In genomic region chr1:59569198-59569597, GRCh38 we compare ENCODE assay signal across 17 cellular contexts.
"Had no signal": no experiment of that assay in that cellular context is flagged by ENCODE, and none has a peak within 500 bp of the region (broad histone marks: within the 10 kb centered on the region; RNA-seq: fewer than 3 reads in every experiment).

No MANE protein-coding gene starts in this region.

- ATAC-seq: activated naive CD4-positive, alpha-beta T cell treated with anti-CD3 and anti-CD28 coated beads, Interleukin-2, amount 50 U/mL, for 72 hours; activated T-helper 17 cell treated with anti-CD3 and anti-CD28 coated beads, Interleukin-2, amount 50 U/mL, for 72 hours; foreskin keratinocyte; left lung; pancreas; psoas muscle; stimulated activated naive CD8-positive, alpha-beta T cell treated with anti-CD3 and anti-CD28 coated beads, Interleukin-15, Interleukin-2, amounts not matched to agents 100 U/mL and 50 U/mL, for 24 hours; WTC11 had no signal

- H3K27me3 Mint-ChIP-seq: activated T-helper 17 cell treated with anti-CD3 and anti-CD28 coated beads, Interleukin-2, amount 50 U/mL, for 72 hours had no signal

- DNase-seq: activated T-cell treated with anti-CD3 and anti-CD28 coated beads, Interleukin-2, amount 50 U/mL, for 1 hour; amniotic stem cell; endodermal cell; foreskin keratinocyte; kidney glomerular epithelial cell; left lung; midbrain; pancreas; psoas muscle; stimulated activated CD4-positive, alpha-beta T cell treated with anti-CD3 and anti-CD28 coated beads, Interleukin-4, amount 100 ng/mL, for 24 hours; stimulated activated naive CD8-positive, alpha-beta T cell treated with anti-CD3 and anti-CD28 coated beads, Interleukin-15, Interleukin-2, amounts not matched to agents 100 U/mL and 50 U/mL, for 24 hours; T-helper 1 cell; upper lobe of left lung had no signal

- H3K4me3 Mint-ChIP-seq: activated T-helper 17 cell treated with anti-CD3 and anti-CD28 coated beads, Interleukin-2, amount 50 U/mL, for 72 hours; endodermal cell; nephron; WTC11 had no signal

- H3K27ac Mint-ChIP-seq: activated naive CD4-positive, alpha-beta T cell treated with anti-CD3 and anti-CD28 coated beads, Interleukin-2, amount 50 U/mL, for 72 hours; activated T-helper 17 cell treated with anti-CD3 and anti-CD28 coated beads, Interleukin-2, amount 50 U/mL, for 72 hours; endodermal cell; nephron; WTC11 had no signal
